Comparison of ENCODE assay signal across 25 cellular contexts in genomic region chr18:43159091-43159490, GRCh38. TPM values are rescaled to one million over a fixed set of nuclear protein-coding genes. Genes with fewer than 3 reads are reported as not detected.
DNase-seq lines count a peak whose midpoint lies in the region; ATAC-seq, FAIRE-seq and TF ChIP-seq lines count a peak whose summit lies in the region.
"Had no signal": no experiment of that assay in that cellular context is flagged by ENCODE, and none has a peak within 500 bp of the region (broad histone marks: within the 10 kb centered on the region; RNA-seq: fewer than 3 reads in every experiment).

No MANE protein-coding gene starts in this region.

- CTCF ChIA-PET in activated naive CD4-positive, alpha-beta T cell treated with anti-CD3 and anti-CD28 coated beads for 36 hours (lab: Charles Lee), result no interaction called here

- no peak for FAIRE-seq in pancreas (lab: Jason Lieb, UNC)
- FAIRE-seq: HepG2, TTC549 had no signal

- no peaks in the 10 kb centered on the region for H3K36me3 Mint-ChIP-seq in activated naive CD4-positive, alpha-beta T cell treated with anti-CD3 and anti-CD28 coated beads for 36 hours (ENCODE audit: low read depth)
- H3K36me3 Mint-ChIP-seq: activated naive CD8-positive, alpha-beta T cell treated with anti-CD3 and anti-CD28 coated beads for 36 hours; CD8-positive, alpha-beta memory T cell; stimulated activated effector memory CD8-positive, alpha-beta T cell treated with anti-CD3 and anti-CD28 coated beads, Interleukin-12 subunit alpha, Interleukin-12 subunit beta, amount 100 ng/mL, for 72 hours had no signal

- H3K4me3 ChIP-seq in Karpas-422 (ENCODE audit: low read length) (no peak overlapping the region), pancreas (no peak overlapping the region)
- H3K4me3 ChIP-seq: cardiac muscle cell, heart right ventricle, lung, thyroid gland had no signal

- H3K36me3 ChIP-seq in Karpas-422 (ENCODE audit: insufficient read depth, low read length) (no peaks in the 10 kb centered on the region), pancreas (no peaks in the 10 kb centered on the region)
- H3K36me3 ChIP-seq: cardiac muscle cell, heart right ventricle, thyroid gland had no signal

- DNase-seq in Ammon's horn (ENCODE audit: low spot score) (peak; percentile 13), M059J (ENCODE audit: low read depth) (peak; percentile 13), NCI-H748 treated with DMSO at 0.1 percent for 48 hours (lab: John Stamatoyannopoulos, UW) (peak; percentile 38), fibroblast of peridontal ligament (ENCODE audit: extremely low read depth) (peak; percentile 53), Karpas-422 (no peak), hippocampal formation (lab: John Stamatoyannopoulos, UW) (no peak), pancreas (no peak)
- DNase-seq in activated naive CD4-positive, alpha-beta T cell treated with anti-CD3 and anti-CD28 coated beads for 36 hours, result no peak
- DNase-seq: activated naive CD8-positive, alpha-beta T cell treated with anti-CD3 and anti-CD28 coated beads for 36 hours; CD8-positive, alpha-beta memory T cell; heart right ventricle; islet precursor cell; Right ventricle myocardium superior; stimulated activated CD4-positive, alpha-beta T cell treated with anti-CD3 and anti-CD28 coated beads, Interleukin-15, amount 100 ng/mL, for 24 hours; thyroid gland had no signal

- H3K4me2 ChIP-seq in Karpas-422 (ENCODE audit: low read depth, low read length, poor library complexity, severe bottlenecking), result no peak overlapping the region

- H2AFZ ChIP-seq in Karpas-422 (ENCODE audit: low read length), result no peak overlapping the region

- no peak overlapping the region for H3K4me3 Mint-ChIP-seq in activated naive CD4-positive, alpha-beta T cell treated with anti-CD3 and anti-CD28 coated beads for 36 hours
- H3K4me3 Mint-ChIP-seq: activated naive CD8-positive, alpha-beta T cell treated with anti-CD3 and anti-CD28 coated beads for 36 hours; CD8-positive, alpha-beta memory T cell; stimulated activated effector memory CD8-positive, alpha-beta T cell treated with anti-CD3 and anti-CD28 coated beads, Interleukin-12 subunit alpha, Interleukin-12 subunit beta, amount 100 ng/mL, for 72 hours had no signal

- no peaks in the 10 kb centered on the region for H3K4me1 ChIP-seq in Karpas-422 (ENCODE audit: low read length)
- H3K4me1 ChIP-seq in pancreas, result no peaks in the 10 kb centered on the region
- H3K4me1 ChIP-seq: heart right ventricle, thyroid gland had no signal

- no peak overlapping the region for H3K9ac ChIP-seq in Karpas-422 (ENCODE audit: low read length)

- H3K27ac ChIP-seq in Karpas-422 (ENCODE audit: low read length) (no peak overlapping the region), pancreas (no peak overlapping the region)
- H3K27ac ChIP-seq: cardiac muscle cell, heart right ventricle, thyroid gland had no signal

- no peaks in the 10 kb centered on the region for H3K27me3 Mint-ChIP-seq in activated naive CD4-positive, alpha-beta T cell treated with anti-CD3 and anti-CD28 coated beads for 36 hours (ENCODE audit: low read depth)
- H3K27me3 Mint-ChIP-seq: activated naive CD8-positive, alpha-beta T cell treated with anti-CD3 and anti-CD28 coated beads for 36 hours; CD8-positive, alpha-beta memory T cell had no signal

- no peak overlapping the region for H3K27ac Mint-ChIP-seq in activated naive CD4-positive, alpha-beta T cell treated with anti-CD3 and anti-CD28 coated beads for 36 hours
- H3K27ac Mint-ChIP-seq: activated naive CD8-positive, alpha-beta T cell treated with anti-CD3 and anti-CD28 coated beads for 36 hours; CD8-positive, alpha-beta memory T cell; stimulated activated effector memory CD8-positive, alpha-beta T cell treated with anti-CD3 and anti-CD28 coated beads, Interleukin-12 subunit alpha, Interleukin-12 subunit beta, amount 100 ng/mL, for 72 hours had no signal

- no peaks in the 10 kb centered on the region for H3K4me1 Mint-ChIP-seq in activated naive CD4-positive, alpha-beta T cell treated with anti-CD3 and anti-CD28 coated beads for 36 hours (ENCODE audit: low read depth)
- H3K4me1 Mint-ChIP-seq: activated naive CD8-positive, alpha-beta T cell treated with anti-CD3 and anti-CD28 coated beads for 36 hours; CD8-positive, alpha-beta memory T cell; stimulated activated effector memory CD8-positive, alpha-beta T cell treated with anti-CD3 and anti-CD28 coated beads, Interleukin-12 subunit alpha, Interleukin-12 subunit beta, amount 100 ng/mL, for 72 hours had no signal

- intact Hi-C loops in activated naive CD4-positive, alpha-beta T cell treated with anti-CD3 and anti-CD28 coated beads for 36 hours (cut with micrococcal nuclease), result no loop called here
- intact Hi-C loops in pancreas (cut with DNase I), result no loop called here

- no peaks in the 10 kb centered on the region for H3K9me2 ChIP-seq in Karpas-422 (replicated peaks; ENCODE audit: insufficient read depth, low read length)

- H3K27me3 ChIP-seq in Karpas-422 (ENCODE audit: low read length) (no peaks in the 10 kb centered on the region), pancreas (no peaks in the 10 kb centered on the region)
- H3K27me3 ChIP-seq: cardiac muscle cell, heart right ventricle, thyroid gland had no signal

- H3K79me2 ChIP-seq in Karpas-422 (ENCODE audit: low read length), result no peaks in the 10 kb centered on the region

- H4K20me1 ChIP-seq in Karpas-422 (ENCODE audit: insufficient read depth, low read depth, low read length), result no peaks in the 10 kb centered on the region

- ATAC-seq in pancreas, result no peak
- ATAC-seq: heart right ventricle; HepG2; right cardiac atrium; stimulated activated effector memory CD8-positive, alpha-beta T cell treated with anti-CD3 and anti-CD28 coated beads, Interleukin-12 subunit alpha, Interleukin-12 subunit beta, amount 100 ng/mL, for 72 hours had no signal

- peaks cover 7% of the 10 kb centered on the region for H3K9me3 Mint-ChIP-seq in activated naive CD4-positive, alpha-beta T cell treated with anti-CD3 and anti-CD28 coated beads for 36 hours

- 10 to 22% methylated on average over 1 of the region's 1 CpG for WGBS in pancreas, 2 donors

- H3K9me3 ChIP-seq in Karpas-422 (ENCODE audit: low read length) (peaks cover 7% of the 10 kb centered on the region), pancreas (no peaks in the 10 kb centered on the region)
- H3K9me3 ChIP-seq: thyroid gland had no signal

- TF ChIP-seq CTCF in pancreas (IDR thresholded peaks at IDR 0.05), result no peak

RNA-seq across cellular contexts. Expression of gene RIT2, which starts 43.6 kb away (rescaled TPM):
- 0.37 and 0.79 TPM in 2 replicates for total RNA-seq in M059J (2014; rRNA removed; shearing (Covaris generic))
- not detected in 2 replicates for total RNA-seq in Karpas-422 (2014; rRNA removed; shearing (Covaris generic); ENCODE audit: low replicate concordance)
- not detected for total RNA-seq in activated naive CD4-positive, alpha-beta T cell treated with anti-CD3 and anti-CD28 coated beads for 36 hours
- total RNA-seq in pancreas, result not detected
- polyA plus RNA-seq in pancreas, result under 1 TPM in 1 of 2 donors, not detected in 1; 0.12 TPM
- total RNA-seq: activated CD8-positive, alpha-beta memory T cell treated with anti-CD3 and anti-CD28 coated beads for 36 hours; activated naive CD8-positive, alpha-beta T cell treated with anti-CD3 and anti-CD28 coated beads for 36 hours; cardiac muscle cell; CD8-positive, alpha-beta memory T cell; heart right ventricle; HepG2; lung; NCI-H460; OCI-LY7; right cardiac atrium; Right ventricle myocardium superior; thyroid gland had no signal
- polyA plus RNA-seq: cardiac muscle cell; CD8-positive, alpha-beta memory T cell; esophagus; heart right ventricle; HepG2; lung; right cardiac atrium had no signal

Comparison
In these comparisons a context has a peak if more than half of its experiments do, and no peak if none do; other contexts are left out.
1. DNase-seq: peak in Ammon's horn (single experiment), M059J (single experiment), NCI-H748 treated with DMSO at 0.1 percent for 48 hours (single experiment) and fibroblast of peridontal ligament (single experiment); none in Karpas-422 (single experiment), activated naive CD4-positive, alpha-beta T cell treated with anti-CD3 and anti-CD28 coated beads for 36 hours (single experiment), hippocampal formation (0 of 2) and pancreas (0 of 6).